32 cellular contexts compared by ENCODE assay signal in the genomic region with DNA sequence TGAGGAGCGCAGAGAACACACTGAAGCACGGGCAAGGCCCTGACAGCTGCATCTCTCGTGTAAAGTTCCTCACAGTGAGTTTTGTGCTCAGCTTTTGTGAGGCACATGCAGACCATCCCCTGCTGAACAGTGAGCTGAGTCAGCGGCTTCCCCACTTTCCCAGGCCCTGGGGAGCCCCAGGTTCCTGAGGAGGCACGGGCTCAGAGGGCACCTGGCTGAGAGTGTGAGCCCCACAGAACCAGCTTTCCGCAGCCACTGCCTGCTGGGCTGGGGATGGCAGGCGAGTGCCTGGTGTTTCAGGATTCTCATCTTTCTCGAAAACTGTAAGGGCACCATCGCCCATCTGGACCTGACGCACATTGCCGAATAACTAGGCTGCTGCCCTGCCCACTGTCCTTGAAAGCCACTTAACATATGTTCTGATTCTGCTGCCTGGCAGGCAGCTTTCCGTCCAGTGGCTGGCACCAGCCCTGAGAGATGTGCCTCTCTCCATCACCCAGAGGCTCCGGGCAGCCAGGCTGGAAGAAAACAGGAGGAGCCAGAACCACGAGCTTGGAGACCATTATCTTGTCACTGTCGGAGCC.
"Had no signal": no experiment of that assay in that cellular context is flagged by ENCODE, and none has a peak within 500 bp of the region (broad histone marks: within the 10 kb centered on the region; RNA-seq: fewer than 3 reads in every experiment).

No MANE protein-coding gene starts in this region.

- H3K27ac ChIP-seq: breast epithelium, esophagus muscularis mucosa, foreskin keratinocyte, heart left ventricle, left ventricle myocardium inferior, thoracic aorta had no signal

- DNase-seq: activated CD4-positive, alpha-beta T cell treated with anti-CD3 and anti-CD28 coated beads, Interleukin-2, amount 50 U/mL, for 1 hour; activated CD4-positive, CD25-positive, alpha-beta regulatory T cell treated with anti-CD3 and anti-CD28 coated beads, Interleukin-2, amount 50 U/mL, for 72 hours; activated CD8-positive, alpha-beta memory T cell treated with anti-CD3 and anti-CD28 coated beads, Interleukin-2, amount 10 ng/mL, durations not matched to agents 7 days and 5 days; activated CD8-positive, alpha-beta T cell treated with anti-CD3 and anti-CD28 coated beads, Interleukin-2, amount 10 ng/mL, durations not matched to agents 7 days and 5 days; activated T-cell treated with anti-CD3 and anti-CD28 coated beads, Interleukin-2, amount 50 U/mL, for 48 hours; central memory CD4-positive, alpha-beta T cell; effector CD4-positive, alpha-beta T cell; foreskin keratinocyte; heart left ventricle; hypothalamus; immature natural killer cell; kidney glomerular epithelial cell; left ventricle myocardium inferior; mammary epithelial cell; midbrain; naive thymus-derived CD8-positive, alpha-beta T cell; small intestine; stimulated activated CD4-positive, alpha-beta T cell treated with anti-CD3 and anti-CD28 coated beads, Interleukin-4, amount 100 ng/mL, for 24 hours; SW 1271; T-helper 17 cell; T1000; trophoblast cell had no signal

- H3K4me1 Mint-ChIP-seq: activated CD8-positive, alpha-beta memory T cell treated with anti-CD3 and anti-CD28 coated beads, Interleukin-2, amount 10 ng/mL, durations not matched to agents 7 days and 5 days; activated naive CD4-positive, alpha-beta T cell treated with anti-CD3 and anti-CD28 coated beads, Interleukin-2, amount 50 U/mL, for 24 hours; immature natural killer cell; stimulated activated effector memory CD8-positive, alpha-beta T cell treated with anti-CD3 and anti-CD28 coated beads, Interleukin-12 subunit alpha, Interleukin-12 subunit beta, amount 100 ng/mL, for 72 hours; T-helper 17 cell had no signal

- H3K4me1 ChIP-seq: breast epithelium, foreskin keratinocyte, heart left ventricle, left ventricle myocardium inferior had no signal

- H3K27me3 ChIP-seq: esophagus muscularis mucosa, foreskin keratinocyte had no signal

- H3K9me3 ChIP-seq: esophagus muscularis mucosa, thoracic aorta had no signal

- H3K4me3 ChIP-seq: breast epithelium, esophagus muscularis mucosa, heart left ventricle, left ventricle myocardium inferior, thoracic aorta had no signal

- FAIRE-seq: small intestine had no signal

- H3K36me3 Mint-ChIP-seq: activated CD8-positive, alpha-beta memory T cell treated with anti-CD3 and anti-CD28 coated beads, Interleukin-2, amount 10 ng/mL, durations not matched to agents 7 days and 5 days; activated naive CD4-positive, alpha-beta T cell treated with anti-CD3 and anti-CD28 coated beads, Interleukin-2, amount 50 U/mL, for 24 hours; immature natural killer cell; naive thymus-derived CD8-positive, alpha-beta T cell; stimulated activated effector memory CD8-positive, alpha-beta T cell treated with anti-CD3 and anti-CD28 coated beads, Interleukin-12 subunit alpha, Interleukin-12 subunit beta, amount 100 ng/mL, for 72 hours had no signal

- H3K27ac Mint-ChIP-seq: activated CD8-positive, alpha-beta memory T cell treated with anti-CD3 and anti-CD28 coated beads, Interleukin-2, amount 10 ng/mL, durations not matched to agents 7 days and 5 days; activated CD8-positive, alpha-beta T cell treated with anti-CD3 and anti-CD28 coated beads, Interleukin-2, amount 10 ng/mL, durations not matched to agents 7 days and 5 days; activated naive CD4-positive, alpha-beta T cell treated with anti-CD3 and anti-CD28 coated beads, Interleukin-2, amount 50 U/mL, for 24 hours; activated T-helper 2 cell treated with anti-CD3 and anti-CD28 coated beads, Interferon-gamma antibody, Interleukin-2, Interleukin-4, amounts not matched to agents 10 μg/mL and 5 μg/mL and 100 μg/mL, durations not matched to agents 14 hours and 24 hours and 36 hours; dendritic cell treated with granulocyte-macrophage colony-stimulating factor and Interleukin-4, amounts not matched to agents 40 ng/mL and 50 ng/mL, for 4 days; immature natural killer cell; naive thymus-derived CD8-positive, alpha-beta T cell; stimulated activated effector memory CD8-positive, alpha-beta T cell treated with anti-CD3 and anti-CD28 coated beads, Interleukin-12 subunit alpha, Interleukin-12 subunit beta, amount 100 ng/mL, for 72 hours; stimulated activated naive CD8-positive, alpha-beta T cell treated with anti-CD3 and anti-CD28 coated beads, Interleukin-15, Interleukin-2, amounts not matched to agents 100 ng/mL and 50 ng/mL, for 24 hours; T-helper 17 cell had no signal

- H3K9me3 Mint-ChIP-seq: activated T-helper 2 cell treated with anti-CD3 and anti-CD28 coated beads, Interferon-gamma antibody, Interleukin-2, Interleukin-4, amounts not matched to agents 10 μg/mL and 5 μg/mL and 100 μg/mL, durations not matched to agents 14 hours and 24 hours and 36 hours; dendritic cell treated with granulocyte-macrophage colony-stimulating factor and Interleukin-4, amounts not matched to agents 40 ng/mL and 50 ng/mL, for 4 days; neural crest cell; stimulated activated effector memory CD8-positive, alpha-beta T cell treated with anti-CD3 and anti-CD28 coated beads, Interleukin-12 subunit alpha, Interleukin-12 subunit beta, amount 100 ng/mL, for 72 hours; stimulated activated naive CD8-positive, alpha-beta T cell treated with anti-CD3 and anti-CD28 coated beads, Interleukin-15, Interleukin-2, amounts not matched to agents 100 ng/mL and 50 ng/mL, for 24 hours had no signal

- H3K36me3 ChIP-seq: breast epithelium, esophagus muscularis mucosa, heart left ventricle, left ventricle myocardium inferior, thoracic aorta had no signal

- H3K4me3 Mint-ChIP-seq: activated CD8-positive, alpha-beta memory T cell treated with anti-CD3 and anti-CD28 coated beads, Interleukin-2, amount 10 ng/mL, durations not matched to agents 7 days and 5 days; activated CD8-positive, alpha-beta T cell treated with anti-CD3 and anti-CD28 coated beads, Interleukin-2, amount 10 ng/mL, durations not matched to agents 7 days and 5 days; activated naive CD4-positive, alpha-beta T cell treated with anti-CD3 and anti-CD28 coated beads, Interleukin-2, amount 50 U/mL, for 24 hours; dendritic cell treated with granulocyte-macrophage colony-stimulating factor and Interleukin-4, amounts not matched to agents 40 ng/mL and 50 ng/mL, for 4 days; immature natural killer cell; naive thymus-derived CD8-positive, alpha-beta T cell; neural crest cell; stimulated activated effector memory CD8-positive, alpha-beta T cell treated with anti-CD3 and anti-CD28 coated beads, Interleukin-12 subunit alpha, Interleukin-12 subunit beta, amount 100 ng/mL, for 72 hours; stimulated activated naive CD8-positive, alpha-beta T cell treated with anti-CD3 and anti-CD28 coated beads, Interleukin-15, Interleukin-2, amounts not matched to agents 100 ng/mL and 50 ng/mL, for 24 hours; T-helper 17 cell had no signal

- ATAC-seq: activated CD8-positive, alpha-beta memory T cell treated with anti-CD3 and anti-CD28 coated beads, Interleukin-2, amount 10 ng/mL, durations not matched to agents 7 days and 5 days; activated CD8-positive, alpha-beta T cell treated with anti-CD3 and anti-CD28 coated beads, Interleukin-2, amount 10 ng/mL, durations not matched to agents 7 days and 5 days; foreskin keratinocyte; heart left ventricle; naive thymus-derived CD8-positive, alpha-beta T cell; sciatic nerve; stimulated activated effector memory CD8-positive, alpha-beta T cell treated with anti-CD3 and anti-CD28 coated beads, Interleukin-12 subunit alpha, Interleukin-12 subunit beta, amount 100 ng/mL, for 72 hours; T-helper 17 cell had no signal
